Comparison of ENCODE assay signal across 10 cellular contexts in the genomic region with DNA sequence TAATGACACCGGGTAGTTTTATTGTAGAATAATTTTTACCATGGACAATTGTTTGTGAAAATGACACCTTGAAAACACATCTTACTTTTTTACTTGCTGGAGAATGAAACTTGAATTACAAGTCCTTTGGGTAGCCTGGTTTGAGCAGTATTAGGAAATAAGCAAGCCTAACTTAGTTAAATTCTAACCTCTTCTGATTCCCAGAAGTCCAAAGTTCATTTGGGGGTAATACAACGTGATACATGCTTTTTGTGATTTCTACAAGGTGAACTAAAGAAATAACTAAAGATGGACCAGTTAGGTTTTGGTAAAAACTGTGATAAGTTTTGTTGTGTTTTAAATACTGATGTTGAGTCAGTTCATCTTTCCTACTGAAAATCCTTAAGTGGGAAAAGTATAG.
A peak's percentile ranks its signal among the peaks of the same experiment; 100 is the strongest.
DNase-seq lines count a peak whose midpoint lies in the region; ATAC-seq and TF ChIP-seq lines count a peak whose summit lies in the region.
"Had no signal": no experiment of that assay in that cellular context is flagged by ENCODE, and none has a peak within 500 bp of the region (broad histone marks: within the 10 kb centered on the region; RNA-seq: fewer than 3 reads in every experiment).

No MANE protein-coding gene starts in this region.

- H4K20me1 ChIP-seq in mammary epithelial cell (ENCODE audit: insufficient read depth, low read length), result no peaks in the 10 kb centered on the region

- TF ChIP-seq EP300 in transverse colon (IDR thresholded peaks at IDR 0.05; ENCODE audit: low read depth), result no peak

- no peak overlapping the region for H2AFZ ChIP-seq in mammary epithelial cell (ENCODE audit: low read depth, low read length)

- peak overlapping the region; percentile 93 for H3K27ac Mint-ChIP-seq in activated naive CD4-positive, alpha-beta T cell treated with anti-CD3 and anti-CD28 coated beads, Interleukin-2, amount 50 U/mL, for 24 hours

- no peak for ATAC-seq in HG02623 (IDR thresholded peaks at IDR 0.05; ENCODE audit: unreplicated experiment)
- no peak for ATAC-seq in GM21717 (IDR thresholded peaks at IDR 0.05; ENCODE audit: unreplicated experiment)
- ATAC-seq in GM21447 (IDR thresholded peaks at IDR 0.05; ENCODE audit: unreplicated experiment), result no peak

- peak overlapping the region; percentile 93 for H3K4me3 Mint-ChIP-seq in activated naive CD4-positive, alpha-beta T cell treated with anti-CD3 and anti-CD28 coated beads, Interleukin-2, amount 50 U/mL, for 24 hours

- no peaks in the 10 kb centered on the region for H3K9me3 ChIP-seq in mammary epithelial cell (replicated peaks; ENCODE audit: insufficient read depth, low read length)
- no peaks in the 10 kb centered on the region for H3K9me3 ChIP-seq in mucosa of stomach (ENCODE audit: control insufficient read depth, low read length)
- H3K9me3 ChIP-seq in transverse colon, result no peaks in the 10 kb centered on the region

- H3K9ac ChIP-seq in mammary epithelial cell (ENCODE audit: insufficient read depth, low read length) (peak overlapping the region; percentile 81), mucosa of stomach (ENCODE audit: low read length) (peak overlapping the region; percentile 4)

- H3K4me1 Mint-ChIP-seq in activated naive CD4-positive, alpha-beta T cell treated with anti-CD3 and anti-CD28 coated beads, Interleukin-2, amount 50 U/mL, for 24 hours, result peaks cover 17% of the 10 kb centered on the region

- no peaks in the 10 kb centered on the region for H3K9me3 Mint-ChIP-seq in activated naive CD4-positive, alpha-beta T cell treated with anti-CD3 and anti-CD28 coated beads, Interleukin-2, amount 50 U/mL, for 24 hours

- no peak for DNase-seq in activated naive CD4-positive, alpha-beta T cell (lab: John Stamatoyannopoulos, UW)
- DNase-seq in mammary epithelial cell (no peak), transverse colon (no peak)
- DNase-seq: effector CD8-positive, alpha-beta T cell; NCI-H2171 treated with DMSO at 0.1 percent for 48 hours had no signal

- TF ChIP-seq POLR2A in transverse colon (IDR thresholded peaks at IDR 0.05), result no peak

- H3K27ac ChIP-seq in mammary epithelial cell (ENCODE audit: insufficient read depth, low read depth, low read length), result peak overlapping the region; percentile 90
- peak overlapping the region; percentile 75 to 90 (median 84) for H3K27ac ChIP-seq in transverse colon

- in situ Hi-C loops in mammary epithelial cell (cut with MboI; ENCODE audit: low sequenced_read_pairs in 2 of 2), result no loop called here
- in situ Hi-C loops in transverse colon (cut with MboI; ENCODE audit: low pct_ligation_motif_present in 1 of 4, low pct_unique_long_range_greater_than_20kb in 1 of 4, low sequenced_read_pairs in 3 of 4), result no loop called here

- H3K4me2 ChIP-seq in mammary epithelial cell (ENCODE audit: insufficient read depth, low read depth, low read length), result peak overlapping the region; percentile 97

- peaks cover 20% of the 10 kb centered on the region for H3K4me1 ChIP-seq in mammary epithelial cell (ENCODE audit: insufficient read depth, low read length)
- H3K4me1 ChIP-seq in mucosa of stomach (ENCODE audit: control insufficient read depth, insufficient read depth, low read length), result peaks cover 8% of the 10 kb centered on the region
- H3K4me1 ChIP-seq in transverse colon, result peaks cover 0 to 40% (median 16%) of the 10 kb centered on the region in 4 donors

- peaks cover 5% of the 10 kb centered on the region for H3K36me3 Mint-ChIP-seq in activated naive CD4-positive, alpha-beta T cell treated with anti-CD3 and anti-CD28 coated beads, Interleukin-2, amount 50 U/mL, for 24 hours

- dilution Hi-C loops in mammary epithelial cell (cut with HindIII; ENCODE audit: low sequenced_read_pairs), result no loop called here

- H3K27me3 ChIP-seq in mammary epithelial cell (ENCODE audit: insufficient read depth, low read length) (no peaks in the 10 kb centered on the region), mucosa of stomach (ENCODE audit: control insufficient read depth, insufficient read depth, low read length) (no peaks in the 10 kb centered on the region), transverse colon (no peaks in the 10 kb centered on the region)

- H3K4me3 ChIP-seq in mammary epithelial cell (replicated peaks in 1 of 3; ENCODE audit: insufficient read depth in 1 of 3, low read depth in 2 of 3, low read length in 3 of 3), result peak overlapping the region in 2 of 3 experiments; percentile 50 to 57
- H3K4me3 ChIP-seq in mucosa of stomach (ENCODE audit: low read length), result no peak overlapping the region
- H3K4me3 ChIP-seq in transverse colon, result peak overlapping the region in 2 of 4 donors; percentile 31 to 55

- TF ChIP-seq CTCF in mammary epithelial cell (conservative IDR thresholded peaks at IDR 0.05 in 1 of 2, IDR thresholded peaks at IDR 0.05 in 1 of 2; ENCODE audit: extremely low read depth in 1 of 2, insufficient read depth in 1 of 2, low read depth in 1 of 2, low read length in 2 of 2) (no peak), transverse colon (IDR thresholded peaks at IDR 0.05) (no peak)

- 74% methylated on average over 2 of the region's 2 CpGs for WGBS in mammary epithelial cell (ENCODE audit: low coverage, missing lambda C conversion rate)
- 29 to 31% methylated on average over 2 of the region's 2 CpGs for WGBS in transverse colon (ENCODE audit: low coverage in 1 of 2), 2 donors

- peaks cover 6% of the 10 kb centered on the region for H3K36me3 ChIP-seq in mammary epithelial cell (ENCODE audit: insufficient read depth, low read length)
- no peaks in the 10 kb centered on the region for H3K36me3 ChIP-seq in mucosa of stomach (ENCODE audit: control insufficient read depth, insufficient read depth, low read length)
- H3K36me3 ChIP-seq in transverse colon, result peaks cover 0 to 1% (median under 1%) of the 10 kb centered on the region in 4 donors

- CTCF ChIA-PET in mammary epithelial cell (lab: Charles Lee; ENCODE audit: low non-redundant PET), result no interaction called here

- intact Hi-C loops in mammary epithelial cell (cut with micrococcal nuclease), result loop anchor here (2.0 to 5.0 kb wide), 3 partner anchors 19 to 94 kb away; no protein-coding TSS in a partner anchor
- intact Hi-C loops in transverse colon (cut with DNase I; ENCODE audit: low total_unique reads), result no loop called here

- H3K79me2 ChIP-seq in mammary epithelial cell (ENCODE audit: insufficient read depth, low read length), result peaks cover 93% of the 10 kb centered on the region

- H3K27me3 Mint-ChIP-seq in activated naive CD4-positive, alpha-beta T cell treated with anti-CD3 and anti-CD28 coated beads, Interleukin-2, amount 50 U/mL, for 24 hours, result no peaks in the 10 kb centered on the region

- BruUV-seq in mammary epithelial cell (replicated peaks; lab: Mats Ljungman, UMichigan), result no TSS peak
